Comparison of ENCODE assay signal across 1 cellular context in genomic region chr10:72276421-72277339, GRCh38.
TF ChIP-seq lines count a peak whose summit lies in the region.

No MANE protein-coding gene starts in this region.

TF ChIP-seq in liver, 16 proteins besides CTCF, POLR2A, EP300 and RAD21 (continued from another document):
- TF ChIP-seq NR2F2 (IDR thresholded peaks at IDR 0.05) = peak; percentile 60
- peak; percentile 30 for TF ChIP-seq SP1 (IDR thresholded peaks at IDR 0.05)
- no peak for TF ChIP-seq GABPA (IDR thresholded peaks at IDR 0.05 in 1 of 2, conservative IDR thresholded peaks at IDR 0.05 in 1 of 2)
- no peak for TF ChIP-seq FOXA1 (IDR thresholded peaks at IDR 0.05)
- TF ChIP-seq EGR1 (IDR thresholded peaks at IDR 0.05; ENCODE audit: low read depth in 2 of 2) = no peak
